In the genomic region with DNA sequence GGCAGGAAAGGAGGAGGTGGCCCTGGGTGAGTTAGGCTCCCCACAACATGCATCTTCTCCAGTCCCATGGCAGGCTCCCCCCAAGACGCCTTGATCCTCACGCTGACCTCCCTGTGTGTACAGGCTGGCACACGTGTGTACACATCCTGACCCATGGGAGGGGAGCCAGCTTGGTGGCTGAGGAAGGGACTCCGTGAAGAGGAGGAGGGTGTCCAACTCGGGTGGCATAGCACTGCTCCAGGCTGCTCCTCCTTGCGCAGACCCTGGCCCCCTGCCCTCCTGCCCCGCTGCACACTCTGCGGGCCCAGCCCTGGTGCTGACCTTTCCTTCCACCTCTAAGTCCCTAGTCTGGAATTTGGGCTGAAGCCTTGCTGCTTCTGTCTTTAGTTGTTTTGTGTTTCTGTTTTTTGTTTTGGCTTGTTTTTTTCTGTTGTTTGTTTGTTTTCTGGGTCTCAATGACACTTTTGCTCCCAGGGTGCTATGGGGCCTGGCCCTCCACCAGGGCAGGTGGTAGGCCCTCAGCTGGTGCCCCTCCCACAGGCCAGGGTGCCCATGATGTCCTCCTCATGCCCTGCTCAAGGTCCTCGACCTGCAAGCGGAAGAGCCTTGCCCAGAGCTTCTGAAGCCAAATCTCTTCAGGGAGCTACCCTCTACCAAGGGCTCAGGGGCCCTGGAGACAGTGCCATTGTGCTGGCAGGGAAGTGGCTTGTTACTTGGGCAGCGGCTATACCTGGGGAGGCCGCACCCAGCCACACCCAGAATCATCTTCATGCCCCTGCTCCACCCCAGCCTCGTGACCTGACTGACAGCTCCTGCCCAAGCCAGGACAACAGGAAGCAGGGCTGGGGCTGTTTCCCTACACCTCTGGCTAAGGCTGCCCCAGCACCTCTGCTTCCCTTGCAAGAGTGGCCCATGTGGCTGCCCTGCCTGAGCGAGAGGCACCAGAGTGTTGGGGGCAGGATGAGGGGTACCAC, we compare ENCODE assay signal across 11 cellular contexts. TPM values are rescaled to one million over a fixed set of nuclear protein-coding genes. Genes with fewer than 3 reads are reported as not detected.
A peak's percentile ranks its signal among the peaks of the same experiment; 100 is the strongest.
DNase-seq lines count a peak whose midpoint lies in the region; ATAC-seq and TF ChIP-seq lines count a peak whose summit lies in the region.
"Had no signal": no experiment of that assay in that cellular context is flagged by ENCODE, and none has a peak within 500 bp of the region (broad histone marks: within the 10 kb centered on the region; RNA-seq: fewer than 3 reads in every experiment).

No MANE protein-coding gene starts in this region.

- DNase-seq in RPMI8226 = peak; percentile 31
- no peak for DNase-seq in fibroblast of lung (ENCODE audit: low read depth in 2 of 2)
- peak; percentile 52 for DNase-seq in prostate gland (ENCODE audit: low spot score)
- no peak for DNase-seq in NCI-H146 (lab: John Stamatoyannopoulos, UW)
- DNase-seq in sciatic nerve (ENCODE audit: low spot score) = no peak
- DNase-seq in NCI-H1694 treated with DMSO at 0.1 percent for 48 hours (lab: John Stamatoyannopoulos, UW) = no peak
- no peak for DNase-seq in HEK293T (ENCODE audit: extremely low spot score)
- DNase-seq: NCI-H524 treated with DMSO at 0.1 percent for 48 hours, T-helper 1 cell had no signal

- H2AFZ ChIP-seq in fibroblast of lung (ENCODE audit: low read length) = no peak overlapping the region

- peaks cover 35% of the 10 kb centered on the region for H3K4me1 ChIP-seq in BLaER1
- peaks cover 40% of the 10 kb centered on the region for H3K4me1 ChIP-seq in fibroblast of lung (ENCODE audit: control insufficient read depth, extremely low read depth, insufficient read depth, low read length)
- peaks cover 37% of the 10 kb centered on the region for H3K4me1 ChIP-seq in prostate gland (replicated peaks)

- POLR2A ChIA-PET in HEK293T (lab: Yijun Ruan, JAX) = interaction anchor here (1.1 kb wide), 1 partner anchor 145 kb away, joined by 3 read pairs; a partner anchor contains a TSS

- H3K4me2 ChIP-seq in BLaER1 (0 out of 2 replicates have a peak overlapping the region, but pooled peaks have one; percentile 23), fibroblast of lung (ENCODE audit: extremely low read depth, insufficient read depth, low read length) (no peak overlapping the region)

- ATAC-seq in sciatic nerve = no peak

- TF ChIP-seq CTCF in fibroblast of lung (conservative IDR thresholded peaks at IDR 0.05 in 1 of 2, IDR thresholded peaks at IDR 0.05 in 1 of 2; ENCODE audit: low read depth in 1 of 2, low read length in 2 of 2) (no peak), prostate gland (IDR thresholded peaks at IDR 0.05) (no peak)

- H4K20me1 ChIP-seq in BLaER1 = peaks cover 70% of the 10 kb centered on the region
- H4K20me1 ChIP-seq in fibroblast of lung (ENCODE audit: control insufficient read depth, extremely low read depth, insufficient read depth, low read length) = no peaks in the 10 kb centered on the region

- peaks cover 100% of the 10 kb centered on the region for H3K27me3 ChIP-seq in BLaER1
- H3K27me3 ChIP-seq in fibroblast of lung (ENCODE audit: control insufficient read depth, insufficient read depth, low read length) = no peaks in the 10 kb centered on the region
- H3K27me3 ChIP-seq in prostate gland (replicated peaks; ENCODE audit: insufficient read depth) = no peaks in the 10 kb centered on the region

- peaks cover 5% of the 10 kb centered on the region for H3K79me2 ChIP-seq in fibroblast of lung (ENCODE audit: control insufficient read depth, insufficient read depth, low read length)

- H3K27ac ChIP-seq in BLaER1 (no peak overlapping the region), fibroblast of lung (ENCODE audit: insufficient read depth, low read length) (peak overlapping the region; percentile 24), prostate gland (peak overlapping the region; percentile 83 to 87)

- TF ChIP-seq POLR2A in prostate gland (IDR thresholded peaks at IDR 0.05) = no peak

- H3K36me3 ChIP-seq in BLaER1 (no peaks in the 10 kb centered on the region), fibroblast of lung (ENCODE audit: control insufficient read depth, insufficient read depth, low read length) (no peaks in the 10 kb centered on the region), prostate gland (no peaks in the 10 kb centered on the region)

- H3K9me3 ChIP-seq in BLaER1 (no peaks in the 10 kb centered on the region), fibroblast of lung (ENCODE audit: control insufficient read depth, insufficient read depth, low read depth, low read length) (no peaks in the 10 kb centered on the region), prostate gland (no peaks in the 10 kb centered on the region)

- 42% methylated on average over 14 of the region's 14 CpGs for WGBS in prostate gland

- CTCF ChIA-PET in HEK293T (lab: Yijun Ruan, JAX) = interaction anchor here (0.6 to 0.9 kb wide), 2 partner anchors 211 to 212 kb away, joined by 3 read pairs; no protein-coding TSS in a partner anchor

- H3K4me3 ChIP-seq in BLaER1 (no peak overlapping the region), fibroblast of lung (replicated peaks in 1 of 4; ENCODE audit: control extremely low read depth in 1 of 4, insufficient read depth in 1 of 4, low read depth in 3 of 4, low read length in 4 of 4) (no peak overlapping the region), prostate gland (no peak overlapping the region)

- H3K9ac ChIP-seq in BLaER1 = no peak overlapping the region
- no peak overlapping the region for H3K9ac ChIP-seq in fibroblast of lung (ENCODE audit: insufficient read depth, low read length)

- intact Hi-C loops in prostate gland (cut with DNase I) (no loop called here), sciatic nerve (cut with DNase I) (loop anchor here (5.0 kb wide), 1 partner anchor 151 kb away; no protein-coding TSS in a partner anchor)

TF ChIP-seq in HEK293T, 16 proteins besides CTCF, POLR2A, EP300 and RAD21:
- TF ChIP-seq, protein P1, sequence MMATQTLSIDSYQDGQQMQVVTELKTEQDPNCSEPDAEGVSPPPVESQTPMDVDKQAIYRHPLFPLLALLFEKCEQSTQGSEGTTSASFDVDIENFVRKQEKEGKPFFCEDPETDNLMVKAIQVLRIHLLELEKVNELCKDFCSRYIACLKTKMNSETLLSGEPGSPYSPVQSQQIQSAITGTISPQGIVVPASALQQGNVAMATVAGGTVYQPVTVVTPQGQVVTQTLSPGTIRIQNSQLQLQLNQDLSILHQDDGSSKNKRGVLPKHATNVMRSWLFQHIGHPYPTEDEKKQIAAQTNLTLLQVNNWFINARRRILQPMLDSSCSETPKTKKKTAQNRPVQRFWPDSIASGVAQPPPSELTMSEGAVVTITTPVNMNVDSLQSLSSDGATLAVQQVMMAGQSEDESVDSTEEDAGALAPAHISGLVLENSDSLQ (IDR thresholded peaks at IDR 0.05) = no peak
- no peak for TF ChIP-seq SUZ12 (IDR thresholded peaks at IDR 0.05)
- no peak for TF ChIP-seq ARNT (IDR thresholded peaks at IDR 0.05)

RNA-seq across cellular contexts. Expression of a gene that starts 5.1 kb away (rescaled TPM):
- total RNA-seq in fibroblast of lung (3.9 and 7.6 TPM in 2 replicates), prostate gland (10 to 100 TPM; 11.9 to 25.2 TPM), sciatic nerve (15.2 TPM)
- polyA plus RNA-seq in fibroblast of lung = 1.6 and 2.2 TPM in 2 replicates
- 4.0 and 5.1 TPM in 2 replicates for polyA plus RNA-seq in fibroblast of lung (2012)
- 21.6 and 24.8 TPM in 2 replicates for polyA minus RNA-seq in fibroblast of lung (ENCODE audit: low replicate concordance)
- total RNA-seq: activated CD8-positive, alpha-beta memory T cell treated with anti-CD3 and anti-CD28 coated beads for 36 hours had no signal

Comparison
In these comparisons a context has a peak if more than half of its experiments do, and no peak if none do; other contexts are left out.
1. DNase-seq: peak in RPMI8226 (single experiment) and prostate gland (single experiment); none in fibroblast of lung (0 of 2), NCI-H146 (single experiment), sciatic nerve (single experiment), NCI-H1694 treated with DMSO at 0.1 percent for 48 hours (single experiment) and HEK293T (single experiment).